Comparison of ENCODE assay signal across 8 cellular contexts in the genomic region with DNA sequence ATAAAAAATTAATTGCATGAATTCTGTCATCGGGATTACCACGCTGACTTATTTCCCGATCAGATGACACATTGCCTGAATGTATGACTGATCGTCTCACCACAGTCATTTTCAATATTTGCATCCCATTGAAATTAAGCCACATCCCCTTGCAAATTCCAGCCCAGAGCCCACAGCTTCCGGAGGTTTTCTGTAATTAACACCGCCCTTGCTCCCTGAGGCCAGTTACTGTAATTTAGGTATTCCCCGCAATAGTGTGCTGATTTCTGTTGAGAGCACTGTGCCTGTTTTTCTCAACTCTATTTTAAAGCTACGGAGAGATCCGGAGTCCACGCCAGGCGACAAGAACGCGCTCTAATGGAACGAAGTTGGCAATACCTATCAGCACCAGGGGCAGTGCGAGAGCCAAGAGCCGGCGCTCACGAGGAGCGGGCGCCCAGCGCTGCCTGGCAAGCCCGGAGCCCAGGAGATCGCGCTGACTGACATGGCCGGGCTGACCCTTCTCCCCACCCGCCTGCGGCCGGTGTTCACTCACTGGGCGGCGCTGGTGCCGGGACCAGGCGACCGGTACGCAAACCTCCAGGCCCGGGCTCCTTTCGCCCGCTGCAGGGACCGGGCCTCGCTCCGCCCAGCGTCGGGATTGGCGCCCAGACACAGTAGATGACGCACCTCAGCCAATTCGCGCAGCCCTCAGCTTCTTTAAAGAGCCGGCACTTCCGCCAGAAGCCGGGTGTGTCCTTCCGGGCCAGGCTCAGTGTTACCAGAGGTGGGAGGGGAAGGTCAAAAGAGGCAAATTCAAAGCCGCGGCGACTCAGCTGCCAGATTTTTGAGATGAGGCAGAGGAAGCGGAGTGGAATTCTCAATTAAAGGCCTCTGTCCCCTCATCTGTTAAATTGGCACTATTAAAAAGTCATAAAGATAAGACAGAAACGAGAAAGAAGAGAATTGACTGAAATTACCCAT. TPM values are rescaled to one million over a fixed set of nuclear protein-coding genes. Genes with fewer than 3 reads are reported as not detected.
DNase-seq lines count a peak whose midpoint lies in the region; ATAC-seq and FAIRE-seq lines count a peak whose summit lies in the region.

A gene with protein sequence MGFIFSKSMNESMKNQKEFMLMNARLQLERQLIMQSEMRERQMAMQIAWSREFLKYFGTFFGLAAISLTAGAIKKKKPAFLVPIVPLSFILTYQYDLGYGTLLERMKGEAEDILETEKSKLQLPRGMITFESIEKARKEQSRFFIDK (minus strand): TSS at position 672 of the 963 bp plus-strand sequence. CDS start 5,948 bp downstream, outside the sequence.

- peaks cover 3% of the 10 kb centered on the region for H3K36me3 ChIP-seq in rectal smooth muscle tissue (ENCODE audit: control insufficient read depth, insufficient read depth, low read length)
- H3K36me3 ChIP-seq in aorta (ENCODE audit: control insufficient read depth in 1 of 2, insufficient read depth in 2 of 2, low read length in 1 of 2): no peaks in the 10 kb centered on the region

- peak within 1 kb of the TSS; percentile 88 for H3K27ac ChIP-seq in rectal smooth muscle tissue (ENCODE audit: low read depth, low read length)
- H3K27ac ChIP-seq in aorta (ENCODE audit: low read depth in 1 of 2, low read length in 2 of 2): peak within 1 kb of the TSS; percentile 1 to 86

- 0 to 1% methylated on average over 55 of the region's 55 CpGs for WGBS in aorta, 2 donors

- H3K4me3 ChIP-seq in rectal smooth muscle tissue (ENCODE audit: low read length) (peak within 1 kb of the TSS; percentile 92), aorta (ENCODE audit: low read length in 2 of 2) (peak within 1 kb of the TSS; percentile 30 to 66)

- H3K4me1 ChIP-seq in rectal smooth muscle tissue (ENCODE audit: control insufficient read depth, insufficient read depth, low read length): peaks cover 3% of the 10 kb centered on the region
- no peaks in the 10 kb centered on the region for H3K4me1 ChIP-seq in aorta (ENCODE audit: control insufficient read depth in 1 of 2, insufficient read depth in 2 of 2, low read length in 2 of 2)

- peak within 1 kb of the TSS; percentile 78 for H3K9ac ChIP-seq in rectal smooth muscle tissue (ENCODE audit: low read length)

- no peaks in the 10 kb centered on the region for H3K9me3 ChIP-seq in aorta (ENCODE audit: control insufficient read depth, low read length)

- H3K27me3 ChIP-seq in rectal smooth muscle tissue (ENCODE audit: control insufficient read depth, insufficient read depth, low read length): no peaks in the 10 kb centered on the region
- no peaks in the 10 kb centered on the region for H3K27me3 ChIP-seq in aorta (ENCODE audit: control insufficient read depth in 1 of 2, insufficient read depth in 2 of 2, low read length in 1 of 2)

- intact Hi-C loops in aorta (cut with DNase I): loop anchor here in 1 of 2 donors (5.0 to 10.0 kb wide), 2 partner anchors 150 to 763 kb away; partner anchors contain the start of gene CDC37L1

- DNase-seq in GM18507 (ENCODE audit: extremely low spot score, insufficient read length, low read depth) (peak; percentile 77), NCI-H2029 treated with DMSO at 0.1 percent for 48 hours (lab: John Stamatoyannopoulos, UW) (peak; percentile 27), T1000 (lab: John Stamatoyannopoulos, UW) (peak; percentile 76), astrocyte of the hippocampus (ENCODE audit: low read depth, low spot score) (peak; percentile 97), hepatic stellate cell (ENCODE audit: low spot score) (peak; percentile 83), aorta (peak; percentile 97 to 98)

- no peak for FAIRE-seq in GM18507 (lab: Jason Lieb, UNC)

- ATAC-seq in HG02981 (IDR thresholded peaks at IDR 0.05; ENCODE audit: unreplicated experiment) (peak; percentile 77), aorta (ENCODE audit: low FRiP score) (peak; percentile 99)

RNA-seq across cellular contexts. Expression of the gene that starts here (rescaled TPM):
- total RNA-seq in aorta: 10 to 100 TPM in 1 of 2 donors, 1 to 10 TPM in 1; 8.8 to 10.6 TPM
- 10 to 100 TPM; 12.6 to 31.7 TPM for polyA plus RNA-seq in aorta

Comparison
In these comparisons a context has a peak if more than half of its experiments do, and no peak if none do; other contexts are left out.
1. Peak in every context shown above with its lines: DNase-seq, ATAC-seq, H3K4me3 ChIP-seq and H3K27ac ChIP-seq.
2. DNase-seq: peak in every context shown above with its lines; median percentile 98 in aorta; 97 in astrocyte of the hippocampus; 83 in hepatic stellate cell; 77 in GM18507; 76 in T1000; 27 in NCI-H2029 treated with DMSO at 0.1 percent for 48 hours.